ENCODE assay signal across 8 cellular contexts in genomic region chr17:82881900-82882714, GRCh38. TPM values are rescaled to one million over a fixed set of nuclear protein-coding genes. Genes with fewer than 3 reads are reported as not detected.
DNase-seq lines count a peak whose midpoint lies in the region; ATAC-seq and TF ChIP-seq lines count a peak whose summit lies in the region.
"Had no signal": no experiment of that assay in that cellular context is flagged by ENCODE, and none has a peak within 500 bp of the region (broad histone marks: within the 10 kb centered on the region; RNA-seq: fewer than 3 reads in every experiment).

No MANE protein-coding gene starts in this region.

- no peaks in the 10 kb centered on the region for H3K27me3 Mint-ChIP-seq in IgD-negative memory B cell
- no peaks in the 10 kb centered on the region for H3K27me3 Mint-ChIP-seq in activated naive CD8-positive, alpha-beta T cell treated with anti-CD3 and anti-CD28 coated beads, Interleukin-2, amount 50 U/mL, for 24 hours
- H3K27me3 Mint-ChIP-seq in stimulated activated naive B cell treated with anti-CD40 and anti-IgM and Interleukin-4, amounts not matched to agents 10 μg/mL and 1 μg/mL and 100 μg/mL, for 72 hours: no peaks in the 10 kb centered on the region

- H3K4me3 ChIP-seq in left lung: no peak overlapping the region
- no peak overlapping the region for H3K4me3 ChIP-seq in A673 (ENCODE audit: low read depth, low read length, poor library complexity, severe bottlenecking)

- H3K4me1 ChIP-seq in left lung (peaks cover 50 to 89% of the 10 kb centered on the region in 2 donors), A673 (ENCODE audit: insufficient read depth, low read length, poor library complexity, severe bottlenecking) (peaks cover 7% of the 10 kb centered on the region)

- intact Hi-C loops in left lung (cut with DNase I) (no loop called here), A673 (cut with micrococcal nuclease; ENCODE audit: unreplicated experiment) (no loop called here)

- no peak for DNase-seq in activated naive CD8-positive, alpha-beta T cell treated with anti-CD3 and anti-CD28 coated beads, Interleukin-2, amount 50 U/mL, for 24 hours
- DNase-seq in left lung (peak; percentile 87 to 88), GM13977 (ENCODE audit: low spot score) (no peak), A673 (ENCODE audit: low spot score) (no peak)
- DNase-seq in stimulated activated naive B cell treated with anti-CD40 and anti-IgM and Interleukin-4, amounts not matched to agents 10 μg/mL and 1 μg/mL and 100 μg/mL, for 72 hours: no peak
- DNase-seq: retina had no signal

- peaks cover 0 to 3% of the 10 kb centered on the region in 2 donors for H3K36me3 ChIP-seq in left lung
- H3K36me3 ChIP-seq in A673 (ENCODE audit: insufficient read depth, low read length, poor library complexity, severe bottlenecking): no peaks in the 10 kb centered on the region

- H3K9me3 ChIP-seq in left lung (no peaks in the 10 kb centered on the region), A673 (ENCODE audit: low read depth, low read length, poor library complexity, severe bottlenecking) (no peaks in the 10 kb centered on the region)

- no TSS peak for BruUV-seq in A673 (replicated peaks; lab: Mats Ljungman, UMichigan)

- in situ Hi-C loops in GM13977 (cut with MboI; ENCODE audit: low pct_unique_long_range_greater_than_20kb, low sequenced_read_pairs, unreplicated experiment): no loop called here

- TF ChIP-seq CTCF in left lung (IDR thresholded peaks at IDR 0.05) (no peak), GM13977 (IDR thresholded peaks at IDR 0.05; ENCODE audit: extremely low read depth, insufficient read depth, missing control alignments) (no peak), A673 (conservative IDR thresholded peaks at IDR 0.05; ENCODE audit: low read depth, low read length) (no peak)

- peaks cover 16 to 30% (median 19%) of the 10 kb centered on the region in 3 donors for H3K4me1 Mint-ChIP-seq in IgD-negative memory B cell
- H3K4me1 Mint-ChIP-seq in activated naive CD8-positive, alpha-beta T cell treated with anti-CD3 and anti-CD28 coated beads, Interleukin-2, amount 50 U/mL, for 24 hours: peaks cover 81% of the 10 kb centered on the region
- H3K4me1 Mint-ChIP-seq in stimulated activated naive B cell treated with anti-CD40 and anti-IgM and Interleukin-4, amounts not matched to agents 10 μg/mL and 1 μg/mL and 100 μg/mL, for 72 hours: peaks cover 56 to 99% of the 10 kb centered on the region in 2 donors

- H3K27me3 ChIP-seq in left lung (no peaks in the 10 kb centered on the region), A673 (replicated peaks; ENCODE audit: insufficient read depth, low read depth, low read length, poor library complexity) (no peaks in the 10 kb centered on the region)

- no peaks in the 10 kb centered on the region for H3K9me3 Mint-ChIP-seq in IgD-negative memory B cell
- H3K9me3 Mint-ChIP-seq in activated naive CD8-positive, alpha-beta T cell treated with anti-CD3 and anti-CD28 coated beads, Interleukin-2, amount 50 U/mL, for 24 hours: no peaks in the 10 kb centered on the region
- no peaks in the 10 kb centered on the region for H3K9me3 Mint-ChIP-seq in stimulated activated naive B cell treated with anti-CD40 and anti-IgM and Interleukin-4, amounts not matched to agents 10 μg/mL and 1 μg/mL and 100 μg/mL, for 72 hours

- peaks cover 5% of the 10 kb centered on the region for H3K36me3 Mint-ChIP-seq in IgD-negative memory B cell
- peaks cover 11% of the 10 kb centered on the region for H3K36me3 Mint-ChIP-seq in activated naive CD8-positive, alpha-beta T cell treated with anti-CD3 and anti-CD28 coated beads, Interleukin-2, amount 50 U/mL, for 24 hours (ENCODE audit: low read depth)
- H3K36me3 Mint-ChIP-seq in stimulated activated naive B cell treated with anti-CD40 and anti-IgM and Interleukin-4, amounts not matched to agents 10 μg/mL and 1 μg/mL and 100 μg/mL, for 72 hours: peaks cover 35 to 55% of the 10 kb centered on the region in 2 donors

- CTCF ChIA-PET in A673 (lab: Charles Lee): no interaction called here

- H3K4me3 Mint-ChIP-seq in IgD-negative memory B cell: peak overlapping the region in 3 of 4 donors; percentile 30 to 88 (median 63)
- H3K4me3 Mint-ChIP-seq in activated naive CD8-positive, alpha-beta T cell treated with anti-CD3 and anti-CD28 coated beads, Interleukin-2, amount 50 U/mL, for 24 hours: peak overlapping the region; percentile 58
- peak overlapping the region; percentile 36 to 46 for H3K4me3 Mint-ChIP-seq in stimulated activated naive B cell treated with anti-CD40 and anti-IgM and Interleukin-4, amounts not matched to agents 10 μg/mL and 1 μg/mL and 100 μg/mL, for 72 hours

- peak overlapping the region; percentile 23 to 95 (median 75) for H3K27ac Mint-ChIP-seq in IgD-negative memory B cell
- H3K27ac Mint-ChIP-seq in activated naive CD8-positive, alpha-beta T cell treated with anti-CD3 and anti-CD28 coated beads, Interleukin-2, amount 50 U/mL, for 24 hours: peak overlapping the region; percentile 84
- peak overlapping the region; percentile 75 for H3K27ac Mint-ChIP-seq in stimulated activated naive B cell treated with anti-CD40 and anti-IgM and Interleukin-4, amounts not matched to agents 10 μg/mL and 1 μg/mL and 100 μg/mL, for 72 hours

- ATAC-seq in activated naive CD8-positive, alpha-beta T cell treated with anti-CD3 and anti-CD28 coated beads, Interleukin-2, amount 50 U/mL, for 24 hours: no peak
- ATAC-seq in left lung (peak; percentile 58), HG03159 (IDR thresholded peaks at IDR 0.05; ENCODE audit: unreplicated experiment) (no peak)
- no peak for ATAC-seq in stimulated activated naive B cell treated with anti-CD40 and anti-IgM and Interleukin-4, amounts not matched to agents 10 μg/mL and 1 μg/mL and 100 μg/mL, for 72 hours (replicated peaks)

- peak overlapping the region; percentile 59 to 67 for H3K27ac ChIP-seq in left lung
- no peak overlapping the region for H3K27ac ChIP-seq in A673 (ENCODE audit: low read depth, low read length, poor library complexity, severe bottlenecking)

- POLR2A ChIA-PET in A673 (lab: Charles Lee; ENCODE audit: low non-redundant PET): no interaction called here

RNA-seq across cellular contexts. Expression of gene ZNF750, which starts 42.3 kb away (rescaled TPM):
- polyA plus RNA-seq in IgD-negative memory B cell: not detected
- total RNA-seq in left lung (1 to 10 TPM; 1.6 to 3.4 TPM), A673 (2021) (not detected in 2 replicates)

Comparison
In these comparisons a context has a peak if more than half of its experiments do, and no peak if none do; other contexts are left out.
1. DNase-seq: peak in left lung (2 of 2); none in activated naive CD8-positive, alpha-beta T cell treated with anti-CD3 and anti-CD28 coated beads, Interleukin-2, amount 50 U/mL, for 24 hours (single experiment), stimulated activated naive B cell treated with anti-CD40 and anti-IgM and Interleukin-4, amounts not matched to agents 10 μg/mL and 1 μg/mL and 100 μg/mL, for 72 hours (single experiment), GM13977 (single experiment) and A673 (single experiment).
2. Peak in every context shown above with its lines, with median percentiles within 50 percentile points of each other: H3K27ac Mint-ChIP-seq and H3K4me3 Mint-ChIP-seq.